In genomic region chrX:16786139-16786790, GRCh38 we compare ENCODE assay signal across 8 cellular contexts. TPM values are rescaled to one million over a fixed set of nuclear protein-coding genes. Genes with fewer than 3 reads are reported as not detected.
DNase-seq lines count a peak whose midpoint lies in the region; ATAC-seq and TF ChIP-seq lines count a peak whose summit lies in the region.

TXLNG (plus strand) TSS chrX:16786466; CDS start chrX:16786488, 22 bp downstream.

- H3K9ac ChIP-seq in neural progenitor cell, result peak within 1 kb of the TSS; percentile 55

- H3K4me1 ChIP-seq in foreskin keratinocyte, result no peaks in the 10 kb centered on the region
- peaks cover 5% of the 10 kb centered on the region for H3K4me1 ChIP-seq in neural progenitor cell

- H3K4me3 ChIP-seq in neural progenitor cell, result peak within 1 kb of the TSS; percentile 66

- H2AFZ ChIP-seq in neural progenitor cell (replicated peaks), result peak within 1 kb of the TSS; percentile 82

- peaks cover 4% of the 10 kb centered on the region for H3K36me3 Mint-ChIP-seq in neural progenitor cell

- peaks cover 16% of the 10 kb centered on the region for H3K4me1 Mint-ChIP-seq in neural progenitor cell

- CTCF ChIA-PET in HEK293T (lab: Yijun Ruan, JAX), result no interaction called here

- no peaks in the 10 kb centered on the region for H3F3A ChIP-seq in neural progenitor cell (ENCODE audit: low read depth)

- peaks cover 59% of the 10 kb centered on the region for H3K79me2 ChIP-seq in neural progenitor cell (ENCODE audit: low read depth)

- H4K20me1 ChIP-seq in neural progenitor cell (ENCODE audit: low read depth), result peaks cover 31% of the 10 kb centered on the region

- in situ Hi-C loops in SK-MEL-5 (cut with HindIII; ENCODE audit: low pct_unique_long_range_greater_than_20kb, low sequenced_read_pairs), result no loop called here

- peak within 1 kb of the TSS; percentile 94 for H3K4me3 Mint-ChIP-seq in neural progenitor cell

- peak within 1 kb of the TSS; percentile 87 for H3K4me2 ChIP-seq in neural progenitor cell

- no peak for TF ChIP-seq CTCF in foreskin keratinocyte (conservative IDR thresholded peaks at IDR 0.05)
- TF ChIP-seq CTCF in neural progenitor cell (IDR thresholded peaks at IDR 0.05), result no peak

- H3K27ac Mint-ChIP-seq in neural progenitor cell, result peak within 1 kb of the TSS; percentile 9

- peaks cover 6% of the 10 kb centered on the region for H3K36me3 ChIP-seq in neural progenitor cell

- peak; percentile 96 for DNase-seq in GF-D8 (lab: John Stamatoyannopoulos, UW)
- peak; percentile 97 for DNase-seq in HEK293T (ENCODE audit: extremely low spot score)
- DNase-seq in MV-4-11 (lab: John Stamatoyannopoulos, UW), result peak; percentile 97
- peak; percentile 98 for DNase-seq in SK-MEL-5 (ENCODE audit: low read depth, low spot score)
- DNase-seq in activated naive CD4-positive, alpha-beta T cell treated with Interleukin-2 at 50 U/mL for 16 hours, result peak; percentile 93
- peak; percentile 89 to 96 for DNase-seq in foreskin keratinocyte
- DNase-seq in neural progenitor cell (ENCODE audit: low spot score), result peak; percentile 100
- DNase-seq in stromal cell of bone marrow (ENCODE audit: low read depth), result peak; percentile 98

- peaks cover 4% of the 10 kb centered on the region for H3K27me3 Mint-ChIP-seq in neural progenitor cell (ENCODE audit: insufficient read depth, low read depth)

- H3K27ac ChIP-seq in foreskin keratinocyte (no peak within 1 kb of the TSS), neural progenitor cell (peak within 1 kb of the TSS; percentile 8)

- POLR2A ChIA-PET in HEK293T (lab: Yijun Ruan, JAX), result interaction anchor here (1.0 to 2.5 kb wide), 6 partner anchors 12 to 67 kb away, joined by 3 to 22 read pairs (median 4); partner anchors contain the start of gene SYAP1

- no peaks in the 10 kb centered on the region for H3K9me3 Mint-ChIP-seq in neural progenitor cell

- peak; percentile 99 for ATAC-seq in foreskin keratinocyte

- H3K27me3 ChIP-seq in foreskin keratinocyte, result no peaks in the 10 kb centered on the region
- no peaks in the 10 kb centered on the region for H3K27me3 ChIP-seq in neural progenitor cell

- no peaks in the 10 kb centered on the region for H3K9me3 ChIP-seq in neural progenitor cell (ENCODE audit: low read depth)

TF ChIP-seq in HEK293T, 16 proteins besides CTCF, POLR2A, EP300 and RAD21:
- no peak for TF ChIP-seq HDGF (IDR thresholded peaks at IDR 0.05; ENCODE audit: borderline replicate concordance)
- peak; percentile 49; the same call in 1 of the 2 replicates for TF ChIP-seq ELF4 (IDR thresholded peaks at IDR 0.05)
- TF ChIP-seq L3MBTL2 (conservative IDR thresholded peaks at IDR 0.05), result peak; percentile 44

RNA-seq across cellular contexts. Expression of gene TXLNG, which starts in this region (rescaled TPM):
- total RNA-seq in SK-MEL-5 (2014; rRNA removed; shearing (Covaris generic)), result 14.7 and 15.3 TPM in 2 replicates
- polyA plus RNA-seq in SK-MEL-5 (2015; cell fraction: cytosol; rRNA removed), result 16.8 and 24.1 TPM in 2 replicates
- polyA plus RNA-seq in SK-MEL-5 (2015; cell fraction: nucleus; rRNA removed), result 30.0 and 51.3 TPM in 2 replicates
- total RNA-seq in foreskin keratinocyte (15.7 and 16.2 TPM in 2 replicates), neural progenitor cell (ENCODE audit: low replicate concordance) (26.6 and 37.1 TPM in 2 replicates)
- polyA plus RNA-seq in foreskin keratinocyte, result 7.1 and 8.9 TPM in 2 replicates
